Comparison of ENCODE assay signal across 19 cellular contexts in the genomic region with DNA sequence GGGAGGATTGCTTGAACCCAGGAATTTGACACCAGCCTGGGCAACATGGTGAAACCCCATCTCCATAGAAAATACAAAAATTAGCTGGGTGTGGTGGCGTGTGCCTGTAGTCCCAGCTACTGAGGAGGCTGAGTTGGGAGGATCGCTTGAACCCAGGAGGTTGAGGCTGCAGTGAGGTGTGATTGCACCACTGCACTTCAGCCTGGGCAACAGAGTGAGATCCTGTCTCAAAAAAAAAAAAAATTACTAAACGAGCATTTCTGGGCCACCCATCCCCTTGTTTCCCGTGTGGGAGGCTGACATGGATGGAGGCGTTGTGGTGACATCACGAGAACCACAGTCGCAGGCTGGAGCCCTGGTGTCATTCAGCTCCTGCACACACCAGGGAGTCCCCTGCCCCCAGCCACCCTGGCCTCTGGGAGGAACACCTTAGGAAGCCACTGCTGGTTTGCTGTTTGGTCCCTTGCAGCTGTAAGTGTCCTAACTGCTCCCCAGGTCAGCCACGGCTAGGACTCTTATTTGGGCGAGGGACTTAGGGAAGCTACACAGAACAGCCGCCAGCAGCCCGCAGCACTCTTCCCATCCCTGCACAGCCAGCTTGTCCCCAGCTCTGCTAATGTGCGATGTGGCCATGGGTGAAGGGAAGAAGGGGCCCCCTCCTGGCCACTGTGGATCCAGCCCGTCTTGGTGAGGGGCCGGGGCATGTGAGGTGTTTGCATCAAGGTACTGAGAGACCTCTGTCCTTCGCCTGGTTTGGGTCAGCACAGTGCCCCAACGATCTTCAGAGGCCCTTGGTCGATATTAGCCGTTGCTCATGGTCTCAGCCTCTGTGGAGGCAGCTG. TPM values are rescaled to one million over a fixed set of nuclear protein-coding genes. Genes with fewer than 3 reads are reported as not detected.
DNase-seq lines count a peak whose midpoint lies in the region; ATAC-seq, FAIRE-seq and TF ChIP-seq lines count a peak whose summit lies in the region.
"Had no signal": no experiment of that assay in that cellular context is flagged by ENCODE, and none has a peak within 500 bp of the region (broad histone marks: within the 10 kb centered on the region; RNA-seq: fewer than 3 reads in every experiment).

No MANE protein-coding gene starts in this region.

- no peak overlapping the region for H2BK15ac ChIP-seq in neuronal stem cell (ENCODE audit: low read length)

- H2AFZ ChIP-seq in K562 (ENCODE audit: low read depth, low read length) (no peak overlapping the region), neuronal stem cell (ENCODE audit: low read length) (no peak overlapping the region)
- H2AFZ ChIP-seq: GM23248, PC-9 had no signal

- peaks cover 7% of the 10 kb centered on the region for H3K79me1 ChIP-seq in neuronal stem cell (ENCODE audit: low read depth, low read length)

- H3K27me3 Mint-ChIP-seq in Caco-2 (ENCODE audit: insufficient read depth, unreplicated experiment) = no peaks in the 10 kb centered on the region

- H3K36me3 ChIP-seq in Caco-2 (ENCODE audit: control insufficient read depth, insufficient read depth, low read length) = peaks cover 2% of the 10 kb centered on the region
- H3K36me3 ChIP-seq in HEK293 (ENCODE audit: control insufficient read depth in 2 of 2, insufficient read depth in 1 of 2, low read length in 2 of 2) = peaks cover 0 to 18% of the 10 kb centered on the region in 2 experiments; a peak in 2 of 3 replicates
- H3K36me3 ChIP-seq in K562 (ENCODE audit: control insufficient read depth, insufficient read depth, low read length) = peaks cover 33% of the 10 kb centered on the region; the same call in 1 of the 3 replicates
- peaks cover 11 to 52% of the 10 kb centered on the region in 2 donors for H3K36me3 ChIP-seq in neuronal stem cell (replicated peaks in 1 of 2; ENCODE audit: control insufficient read depth in 2 of 2, insufficient read depth in 2 of 2, low read length in 2 of 2)
- H3K36me3 ChIP-seq in psoas muscle (ENCODE audit: insufficient read depth in 1 of 2, low read depth in 1 of 2) = peaks cover 6 to 35% of the 10 kb centered on the region in 2 donors

- DNase-seq in Caco-2 (no peak), K562 (ENCODE audit: extremely low read depth in 1 of 4, low spot score in 3 of 4) (peak in 1 of 4 experiments; percentile 18), neuronal stem cell (ENCODE audit: low spot score) (no peak), psoas muscle (no peak), dedifferentiated amniotic fluid mesenchymal stem cell (ENCODE audit: extremely low spot score) (no peak)
- DNase-seq: COR-L47; GM23248; NCI-H1417; NCI-H2029; NCI-H524 treated with DMSO at 0.1 percent for 48 hours; NK-92 treated with Interleukin-12 subunit alpha and Interleukin-12 subunit beta, amount 100 ng/mL, for 24 hours; PC-9; SK-N-SH had no signal

- H3K4me1 ChIP-seq in Caco-2 (0 out of 2 replicates have a peak, but pooled peaks cover 6% of the 10 kb centered on the region), HEK293 (ENCODE audit: control insufficient read depth, insufficient read depth, low read length) (no peaks in the 10 kb centered on the region), K562 (replicated peaks in 1 of 2; ENCODE audit: control insufficient read depth in 2 of 2, insufficient read depth in 2 of 2, low read length in 2 of 2) (peaks cover 0 to 65% of the 10 kb centered on the region in 2 experiments; a peak in 2 of 5 replicates), neuronal stem cell (ENCODE audit: control insufficient read depth in 2 of 2, insufficient read depth in 1 of 2, low read depth in 1 of 2, low read length in 2 of 2) (peaks cover 0 to 4% of the 10 kb centered on the region in 2 donors), psoas muscle (peaks cover 11% of the 10 kb centered on the region)

- H3K27ac ChIP-seq in HEK293 (ENCODE audit: extremely low read depth, low read depth, low read length) (no peak overlapping the region), K562 (ENCODE audit: extremely low read depth, low read depth, low read length) (no peak overlapping the region), neuronal stem cell (replicated peaks; ENCODE audit: low read length) (no peak overlapping the region), psoas muscle (no peak overlapping the region)
- H3K27ac ChIP-seq: GM23248, PC-9 had no signal

- H2BK12ac ChIP-seq in neuronal stem cell (ENCODE audit: low read length) = no peak overlapping the region

- no peaks in the 10 kb centered on the region for H3K9me1 ChIP-seq in K562 (ENCODE audit: control insufficient read depth, insufficient read depth, low read length)

- no peak for TF ChIP-seq POLR2A in K562 (conservative IDR thresholded peaks at IDR 0.05)

- no peaks in the 10 kb centered on the region for H3K9me3 Mint-ChIP-seq in Caco-2 (ENCODE audit: unreplicated experiment)

- no peak overlapping the region for H3K4me2 ChIP-seq in K562 (ENCODE audit: insufficient read depth, low read length)
- no peak overlapping the region for H3K4me2 ChIP-seq in neuronal stem cell (ENCODE audit: insufficient read depth, low read length, poor library complexity, severe bottlenecking)
- H3K4me2 ChIP-seq: PC-9, SK-N-SH had no signal

- no peaks in the 10 kb centered on the region for H3K9me3 ChIP-seq in Caco-2
- H3K9me3 ChIP-seq in HEK293 (ENCODE audit: control insufficient read depth, insufficient read depth, low read depth, low read length) = no peaks in the 10 kb centered on the region
- no peaks in the 10 kb centered on the region for H3K9me3 ChIP-seq in K562 (replicated peaks; ENCODE audit: control insufficient read depth, insufficient read depth, low read depth, low read length)
- H3K9me3 ChIP-seq in neuronal stem cell (replicated peaks in 1 of 2; ENCODE audit: control insufficient read depth in 2 of 2, insufficient read depth in 1 of 2, low read depth in 1 of 2, low read length in 2 of 2) = peaks cover 0 to 8% of the 10 kb centered on the region in 2 donors
- no peaks in the 10 kb centered on the region for H3K9me3 ChIP-seq in psoas muscle
- H3K9me3 ChIP-seq: SK-N-SH had no signal

- H3K9ac ChIP-seq in K562 (ENCODE audit: insufficient read depth in 1 of 2, low read depth in 2 of 2, low read length in 2 of 2) = no peak overlapping the region; a peak in 1 of 4 replicates
- H3K9ac ChIP-seq in neuronal stem cell (ENCODE audit: low read depth, low read length, poor library complexity) = no peak overlapping the region
- H3K9ac ChIP-seq: GM23248, SK-N-SH had no signal

- H3K23ac ChIP-seq in neuronal stem cell (ENCODE audit: low read depth, low read length, poor library complexity) = no peak overlapping the region

- TF ChIP-seq RAD21 in K562 (CRISPR knock-in tag; conservative IDR thresholded peaks at IDR 0.05 in 1 of 2, IDR thresholded peaks at IDR 0.05 in 1 of 2) = no peak; a peak in 1 of 4 replicates

- peak overlapping the region; percentile 57 for H3K18ac ChIP-seq in neuronal stem cell (ENCODE audit: low read length)

- no peak overlapping the region for H2BK120ac ChIP-seq in neuronal stem cell (ENCODE audit: low read depth, low read length)

- BruUV-seq in Caco-2 (replicated peaks; lab: Mats Ljungman, UMichigan) = no TSS peak
- BruUV-seq in K562 (replicated peaks; lab: Mats Ljungman, UMichigan) = no TSS peak

- H3K4me3 ChIP-seq in Caco-2 (ENCODE audit: low read depth, low read length) (no peak overlapping the region), HEK293 (ENCODE audit: low read depth, low read length) (no peak overlapping the region), K562 (no peak overlapping the region), neuronal stem cell (ENCODE audit: low read length in 2 of 2) (no peak overlapping the region), psoas muscle (no peak overlapping the region)
- H3K4me3 ChIP-seq: GM23248, PC-9 had no signal

- H3K27me3 ChIP-seq in Caco-2 (replicated peaks; ENCODE audit: control insufficient read depth, insufficient read depth, low read length) (no peaks in the 10 kb centered on the region), K562 (ENCODE audit: control insufficient read depth in 2 of 2, insufficient read depth in 2 of 2, low read length in 2 of 2) (no peaks in the 10 kb centered on the region), neuronal stem cell (ENCODE audit: control insufficient read depth in 3 of 3, insufficient read depth in 3 of 3, low read depth in 1 of 3, low read length in 3 of 3) (peaks cover 0 to 21% (median 9%) of the 10 kb centered on the region in 3 experiments), psoas muscle (ENCODE audit: insufficient read depth in 3 of 3, low read length in 2 of 3) (peaks cover 0 to 24% (median 9%) of the 10 kb centered on the region in 3 donors)

- in situ Hi-C loops in K562 (cut with MboI) = no loop called here

- H3K14ac ChIP-seq in neuronal stem cell (ENCODE audit: low read length) = no peak overlapping the region

- CTCF ChIA-PET in Caco-2 (lab: Charles Lee) (interaction anchor here (0.7 kb wide), 2 partner anchors 137 to 523 kb away, joined by 3 to 4 read pairs; no protein-coding TSS in a partner anchor), HEK293 (lab: Yijun Ruan, JAX) (interaction anchor here (0.5 to 2.1 kb wide), 5 partner anchors 23 to 1692 kb away, joined by 3 to 7 read pairs (median 3); a partner anchor contains a TSS), K562 (lab: Yijun Ruan, JAX; ENCODE audit: low intra/inter-chr PET ratio) (no interaction called here)

- 75% methylated on average over 18 of the region's 18 CpGs for WGBS in K562 (ENCODE audit: insufficient coverage, low coverage, missing lambda C conversion rate)
- no CpG with 5 or more reads among the region's 18 CpGs for WGBS in neuronal stem cell (ENCODE audit: extremely low coverage in 2 of 2, insufficient read length in 2 of 2, insufficient replicate concordance in 1 of 2), 2 donors
- WGBS in psoas muscle, 3 donors = 79 to 83% (median 81%) methylated on average over 18 of the region's 18 CpGs

- POLR2A ChIA-PET in Caco-2 (lab: Charles Lee) = interaction anchor here (0.7 kb wide), 1 partner anchor 56 kb away, joined by 5 read pairs; no protein-coding TSS in a partner anchor
- POLR2A ChIA-PET in HEK293 (lab: Yijun Ruan, JAX) = interaction anchor here (0.7 to 4.5 kb wide), 2 partner anchors 42 to 56 kb away, joined by 4 to 18 read pairs; no protein-coding TSS in a partner anchor
- POLR2A ChIA-PET in K562 (lab: Yijun Ruan, JAX) = interaction anchor here (0.5 to 1.8 kb wide), 3 partner anchors 16 to 39 kb away, joined by 3 to 4 read pairs (median 3); no protein-coding TSS in a partner anchor

- no peaks in the 10 kb centered on the region for H4K20me1 ChIP-seq in K562 (replicated peaks; ENCODE audit: control insufficient read depth, insufficient read depth, low read length)

- no peak overlapping the region for H2AK5ac ChIP-seq in neuronal stem cell (ENCODE audit: low read depth, low read length)

- no peak for TF ChIP-seq CTCF in Caco-2 (IDR thresholded peaks at IDR 0.05; ENCODE audit: insufficient read depth in 1 of 2, low read depth in 1 of 2, low read length in 1 of 2, severe bottlenecking in 1 of 2, unreplicated experiment in 1 of 2)
- no peak for TF ChIP-seq CTCF in HEK293 (tag by site-specific recombination; IDR thresholded peaks at IDR 0.05)
- TF ChIP-seq CTCF in K562 (IDR thresholded peaks at IDR 0.05 in 2 of 3, conservative IDR thresholded peaks at IDR 0.05 in 1 of 3; ENCODE audit: insufficient read depth in 2 of 3, low read depth in 1 of 3, low read length in 3 of 3) = 0 out of 6 replicates have a peak, but pooled peaks have one; percentile 17 to 27 (median 22)
- no peak for TF ChIP-seq CTCF in psoas muscle (IDR thresholded peaks at IDR 0.05)

- no peak overlapping the region for H4K8ac ChIP-seq in neuronal stem cell (ENCODE audit: low read depth, low read length)

- H3K4me1 Mint-ChIP-seq in Caco-2 (ENCODE audit: low read depth, unreplicated experiment) = no peaks in the 10 kb centered on the region

- ATAC-seq in K562 (peak; percentile 63), psoas muscle (no peak), HG02938 (IDR thresholded peaks at IDR 0.05; ENCODE audit: unreplicated experiment) (no peak)
- ATAC-seq: Right ventricle myocardium inferior had no signal

- intact Hi-C loops in Caco-2 (cut with micrococcal nuclease; ENCODE audit: unreplicated experiment) (no loop called here), K562 (cut with micrococcal nuclease) (no loop called here), psoas muscle (cut with DNase I) (no loop called here)

- no peak overlapping the region for H3K4ac ChIP-seq in neuronal stem cell (ENCODE audit: low read length)

- H3K36me3 Mint-ChIP-seq in Caco-2 (ENCODE audit: insufficient read depth, unreplicated experiment) = peaks cover 51% of the 10 kb centered on the region

- no peak overlapping the region for H2BK5ac ChIP-seq in neuronal stem cell (ENCODE audit: low read length)

- no peaks in the 10 kb centered on the region for H3K79me2 ChIP-seq in K562 (ENCODE audit: control insufficient read depth, insufficient read depth, low read length)

- no peak overlapping the region for H4K91ac ChIP-seq in neuronal stem cell (ENCODE audit: low read depth, low read length, poor library complexity)

- peak overlapping the region; percentile 48 for H3K27ac Mint-ChIP-seq in Caco-2 (ENCODE audit: unreplicated experiment)

- no peak overlapping the region for H3K4me3 Mint-ChIP-seq in Caco-2 (ENCODE audit: unreplicated experiment)
- H3K4me3 Mint-ChIP-seq: CD14-positive monocyte had no signal

- no peak for TF ChIP-seq EP300 in K562 (IDR thresholded peaks at IDR 0.05; ENCODE audit: low read length)

- FAIRE-seq in K562 (lab: Jason Lieb, UNC) = no peak
- FAIRE-seq: G401.6, GM19239 had no signal

RNA-seq across cellular contexts. Expression of a gene that starts 12.7 kb away (rescaled TPM):
- total RNA-seq in Caco-2 (2022) = 2.4 and 2.9 TPM in 2 replicates
- total RNA-seq in K562 (2011; cell fraction: chromatin; rRNA removed; ENCODE audit: low replicate concordance) = 0.30 TPM in 1 of 2 replicates, not detected in the other
- 0.17 and 0.79 TPM in 2 replicates for total RNA-seq in K562 (2011; cell fraction: nucleolus; rRNA removed)
- total RNA-seq in K562 (2011; cell fraction: nucleoplasm; rRNA removed) = 0.15 TPM in 2 replicates
- total RNA-seq in K562 (2014; rRNA removed) = 0.09 TPM in 1 of 2 replicates, not detected in the other
- not detected in 2 replicates for total RNA-seq in K562 (2014; rRNA removed; fragmentation: Illumina TruSeq; extraction: Trizol)
- not detected in 2 replicates for total RNA-seq in K562 (2015; rRNA removed; fragmentation: Illumina TruSeq; extraction: Trizol)
- total RNA-seq in K562 (2021) = 0.04 TPM in 2 replicates
- polyA plus RNA-seq in K562 (2011; rRNA removed) = 0.01 TPM in 1 of 2 replicates, not detected in the other
- polyA plus RNA-seq in K562 (2011; cell fraction: cytosol; rRNA removed) = 0.03 and 0.13 TPM in 2 replicates
- 0.11 and 0.20 TPM in 2 replicates for polyA plus RNA-seq in K562 (2011; cell fraction: nucleus; rRNA removed)
- 0.03 and 0.26 TPM in 2 replicates for polyA plus RNA-seq in K562 (2012)
- polyA plus RNA-seq in K562 (2014; fragmentation: Illumina TruSeq; extraction: Trizol) = 0.03 TPM in 1 of 2 replicates, not detected in the other
- not detected for polyA plus RNA-seq in K562 (2014; fragmentation: Nextera tagmentation; extraction: Ambion mirVana)
- polyA plus RNA-seq in K562 (2014; rRNA removed) = 0.04 and 0.07 TPM in 2 replicates
- polyA minus RNA-seq in K562 (2011; rRNA and poly(A)+ RNA removed) = not detected in 2 replicates
- not detected in 2 replicates for polyA minus RNA-seq in K562 (2011; cell fraction: cytosol; rRNA and poly(A)+ RNA removed)
- 0.11 and 0.13 TPM in 2 replicates for polyA minus RNA-seq in K562 (2011; cell fraction: nucleus; rRNA and poly(A)+ RNA removed)
- polyA plus RNA-seq in neuronal stem cell (2013, experiment 1 of 2) = 0.28 TPM
- 0.33 TPM for polyA plus RNA-seq in neuronal stem cell (2013, experiment 2 of 2)
- total RNA-seq in psoas muscle = under 1 TPM in 3 of 4 donors, not detected in 1; 0.06 to 0.09 (median 0.08) TPM
- polyA plus RNA-seq in psoas muscle = under 1 TPM in 2 of 3 donors, not detected in 1; 0.08 to 0.18 TPM
- total RNA-seq: Right ventricle myocardium inferior had no signal
- polyA plus RNA-seq: CD14-positive monocyte, GM23248 had no signal

RNA-seq across cellular contexts. Expression of a gene that starts 30.0 kb away (rescaled TPM):
- total RNA-seq in Caco-2 (2022) (50.5 and 53.2 TPM in 2 replicates), K562 (2014; rRNA removed) (16.6 and 18.8 TPM in 2 replicates), K562 (2014; rRNA removed; fragmentation: Illumina TruSeq; extraction: Trizol) (1.5 and 2.7 TPM in 2 replicates), K562 (2015; rRNA removed; fragmentation: Illumina TruSeq; extraction: Trizol) (9.5 and 11.6 TPM in 2 replicates), K562 (2021) (17.8 and 20.2 TPM in 2 replicates), psoas muscle (10 to 100 TPM; 12.3 to 42.2 (median 20.6) TPM)
- total RNA-seq in K562 (2011; cell fraction: chromatin; rRNA removed; ENCODE audit: low replicate concordance) = 3.4 and 9.5 TPM in 2 replicates
- 12.4 and 13.0 TPM in 2 replicates for total RNA-seq in K562 (2011; cell fraction: nucleolus; rRNA removed)
- total RNA-seq in K562 (2011; cell fraction: nucleoplasm; rRNA removed) = 5.6 and 7.4 TPM in 2 replicates
- polyA plus RNA-seq in K562 (2011; rRNA removed) (22.4 and 35.8 TPM in 2 replicates), K562 (2014; fragmentation: Illumina TruSeq; extraction: Trizol) (5.0 and 14.3 TPM in 2 replicates), K562 (2014; fragmentation: Nextera tagmentation; extraction: Ambion mirVana) (1 to 10 TPM in 1 of 2 experiments, under 1 TPM in 1; 0.82 to 7.7 TPM), K562 (2014; rRNA removed) (23.6 and 28.2 TPM in 2 replicates), psoas muscle (10 to 100 TPM; 10.8 to 14.5 (median 12.9) TPM)
- polyA plus RNA-seq in K562 (2011; cell fraction: cytosol; rRNA removed) = 69.0 and 84.4 TPM in 2 replicates
- 28.2 and 34.8 TPM in 2 replicates for polyA plus RNA-seq in K562 (2011; cell fraction: nucleus; rRNA removed)
- 27.4 and 76.0 TPM in 2 replicates for polyA plus RNA-seq in K562 (2012)
- 2.7 and 4.5 TPM in 2 replicates for polyA minus RNA-seq in K562 (2011; rRNA and poly(A)+ RNA removed)
- polyA minus RNA-seq in K562 (2011; cell fraction: cytosol; rRNA and poly(A)+ RNA removed) = 5.6 and 15.6 TPM in 2 replicates
- 4.2 and 5.3 TPM in 2 replicates for polyA minus RNA-seq in K562 (2011; cell fraction: nucleus; rRNA and poly(A)+ RNA removed)
- polyA plus RNA-seq in neuronal stem cell (2013, experiment 1 of 2) = 50.4 TPM
- 51.0 TPM for polyA plus RNA-seq in neuronal stem cell (2013, experiment 2 of 2)

RNA-seq across cellular contexts. Expression of a gene that starts 30.5 kb away (rescaled TPM):
- total RNA-seq in Caco-2 (2022) = 20.1 and 20.4 TPM in 2 replicates
- total RNA-seq in K562 (2011; cell fraction: chromatin; rRNA removed; ENCODE audit: low replicate concordance) = 10.9 and 22.2 TPM in 2 replicates
- 17.1 and 20.5 TPM in 2 replicates for total RNA-seq in K562 (2011; cell fraction: nucleolus; rRNA removed)
- 16.6 and 18.9 TPM in 2 replicates for total RNA-seq in K562 (2011; cell fraction: nucleoplasm; rRNA removed)
- 5.2 and 9.8 TPM in 2 replicates for total RNA-seq in K562 (2014; rRNA removed)
- total RNA-seq in K562 (2014; rRNA removed; fragmentation: Illumina TruSeq; extraction: Trizol) = 3.3 and 3.9 TPM in 2 replicates
- total RNA-seq in K562 (2015; rRNA removed; fragmentation: Illumina TruSeq; extraction: Trizol) = 4.3 and 4.4 TPM in 2 replicates
- total RNA-seq in K562 (2021) = 17.1 and 20.2 TPM in 2 replicates
- polyA plus RNA-seq in K562 (2011; rRNA removed) = 6.2 and 11.4 TPM in 2 replicates
- 12.4 and 13.2 TPM in 2 replicates for polyA plus RNA-seq in K562 (2011; cell fraction: cytosol; rRNA removed)
- 9.9 and 10.0 TPM in 2 replicates for polyA plus RNA-seq in K562 (2011; cell fraction: nucleus; rRNA removed)
- 10.1 and 12.7 TPM in 2 replicates for polyA plus RNA-seq in K562 (2012)
- polyA plus RNA-seq in K562 (2014; fragmentation: Illumina TruSeq; extraction: Trizol) = 10.3 and 11.1 TPM in 2 replicates
- 10 to 100 TPM; 12.4 to 16.1 TPM for polyA plus RNA-seq in K562 (2014; fragmentation: Nextera tagmentation; extraction: Ambion mirVana)
- 7.6 and 10.4 TPM in 2 replicates for polyA plus RNA-seq in K562 (2014; rRNA removed)
- 6.1 and 9.3 TPM in 2 replicates for polyA minus RNA-seq in K562 (2011; rRNA and poly(A)+ RNA removed)
- polyA minus RNA-seq in K562 (2011; cell fraction: cytosol; rRNA and poly(A)+ RNA removed) = 6.8 and 9.4 TPM in 2 replicates
- 4.2 and 7.1 TPM in 2 replicates for polyA minus RNA-seq in K562 (2011; cell fraction: nucleus; rRNA and poly(A)+ RNA removed)
- polyA plus RNA-seq in neuronal stem cell (2013, experiment 1 of 2) = 3.6 TPM
- polyA plus RNA-seq in neuronal stem cell (2013, experiment 2 of 2) = 3.7 TPM
- total RNA-seq in psoas muscle = 1 to 10 TPM; 4.1 to 7.8 (median 5.1) TPM
- 1 to 10 TPM; 3.3 to 6.6 (median 6.5) TPM for polyA plus RNA-seq in psoas muscle

RNA-seq across cellular contexts. Expression of a gene that starts 55.1 kb away (rescaled TPM):
- total RNA-seq in Caco-2 (2022) (42.1 and 47.7 TPM in 2 replicates), K562 (2014; rRNA removed) (20.3 and 38.6 TPM in 2 replicates), K562 (2014; rRNA removed; fragmentation: Illumina TruSeq; extraction: Trizol) (3.1 and 3.5 TPM in 2 replicates), K562 (2015; rRNA removed; fragmentation: Illumina TruSeq; extraction: Trizol) (7.9 and 8.4 TPM in 2 replicates), K562 (2021) (16.4 and 17.6 TPM in 2 replicates), psoas muscle (10 to 100 TPM; 27.0 to 34.6 (median 29.1) TPM)
- 32.7 and 64.0 TPM in 2 replicates for total RNA-seq in K562 (2011; cell fraction: chromatin; rRNA removed; ENCODE audit: low replicate concordance)
- total RNA-seq in K562 (2011; cell fraction: nucleolus; rRNA removed) = 49.9 and 53.4 TPM in 2 replicates
- 37.0 and 42.9 TPM in 2 replicates for total RNA-seq in K562 (2011; cell fraction: nucleoplasm; rRNA removed)
- polyA plus RNA-seq in K562 (2011; rRNA removed) (7.3 and 8.0 TPM in 2 replicates), K562 (2014; fragmentation: Illumina TruSeq; extraction: Trizol) (2.7 and 5.0 TPM in 2 replicates), K562 (2014; fragmentation: Nextera tagmentation; extraction: Ambion mirVana) (under 1 TPM; 0.04 to 0.10 TPM), K562 (2014; rRNA removed) (19.9 and 22.0 TPM in 2 replicates), psoas muscle (10 to 100 TPM; 25.5 to 39.5 (median 36.3) TPM)
- polyA plus RNA-seq in K562 (2011; cell fraction: cytosol; rRNA removed) = 7.1 and 13.5 TPM in 2 replicates
- 51.3 and 83.8 TPM in 2 replicates for polyA plus RNA-seq in K562 (2011; cell fraction: nucleus; rRNA removed)
- polyA plus RNA-seq in K562 (2012) = 18.5 and 23.4 TPM in 2 replicates
- 4.4 and 5.2 TPM in 2 replicates for polyA minus RNA-seq in K562 (2011; rRNA and poly(A)+ RNA removed)
- polyA minus RNA-seq in K562 (2011; cell fraction: cytosol; rRNA and poly(A)+ RNA removed) = 4.8 and 13.3 TPM in 2 replicates
- 14.3 and 14.8 TPM in 2 replicates for polyA minus RNA-seq in K562 (2011; cell fraction: nucleus; rRNA and poly(A)+ RNA removed)
- polyA plus RNA-seq in neuronal stem cell (2013, experiment 1 of 2) = 15.6 TPM
- polyA plus RNA-seq in neuronal stem cell (2013, experiment 2 of 2) = 15.8 TPM

Comparison
In these comparisons a context has a peak if more than half of its experiments do, and no peak if none do; other contexts are left out.
1. CTCF ChIP-seq: peak in K562 (3 of 3); none in Caco-2 (0 of 2), HEK293 (single experiment) and psoas muscle (single experiment).